15 cellular contexts compared by ENCODE assay signal in the genomic region with DNA sequence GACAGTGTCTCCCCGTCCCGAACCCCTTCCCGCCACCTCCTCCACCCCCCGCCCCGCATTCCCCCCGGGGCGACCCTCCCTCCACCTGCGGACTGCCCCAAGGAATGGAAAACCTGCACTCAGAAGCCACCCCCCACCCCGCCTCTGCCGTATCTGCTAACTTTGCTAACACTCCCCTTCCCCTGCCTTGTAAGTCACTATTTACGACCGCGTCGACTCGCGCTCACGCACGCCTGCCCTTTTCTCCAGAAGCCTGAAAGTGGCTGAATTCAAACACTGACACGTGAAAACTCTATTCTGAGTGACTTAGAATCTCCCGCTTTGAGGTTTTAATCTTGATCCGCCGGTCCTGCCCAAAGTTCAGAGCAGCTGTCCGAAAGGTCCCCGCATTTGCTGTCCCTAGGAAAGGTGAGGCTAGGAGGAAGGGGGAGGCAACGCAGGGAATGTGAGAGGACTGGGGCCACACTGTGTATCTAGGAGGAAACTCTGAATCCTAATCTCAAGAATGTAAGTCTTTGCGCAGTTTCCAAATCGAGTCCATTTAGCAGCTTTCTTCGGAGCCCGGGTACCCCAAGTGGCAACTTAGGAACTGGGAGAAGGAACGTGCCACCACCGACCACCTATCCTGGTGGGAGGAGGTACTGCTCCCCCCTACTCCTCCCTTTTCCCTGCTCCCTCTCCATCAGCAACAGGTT. TPM values are rescaled to one million over a fixed set of nuclear protein-coding genes. Genes with fewer than 3 reads are reported as not detected.
DNase-seq lines count a peak whose midpoint lies in the region; ATAC-seq, FAIRE-seq and TF ChIP-seq lines count a peak whose summit lies in the region.
"Had no signal": no experiment of that assay in that cellular context is flagged by ENCODE, and none has a peak within 500 bp of the region (broad histone marks: within the 10 kb centered on the region; RNA-seq: fewer than 3 reads in every experiment).

No MANE protein-coding gene starts in this region.

- H3K4ac ChIP-seq in neuronal stem cell (ENCODE audit: low read length) = no peak overlapping the region

- H2AK5ac ChIP-seq in neuronal stem cell (ENCODE audit: low read depth, low read length) = no peak overlapping the region

- DNase-seq in GM23338 (ENCODE audit: low spot score) (peak; percentile 74), esophagus muscularis mucosa (ENCODE audit: extremely low spot score) (no peak), neuronal stem cell (ENCODE audit: low spot score) (peak; percentile 23), D721Med (ENCODE audit: insufficient read length, low spot score) (no peak), MG63 (no peak)
- DNase-seq in stimulated activated CD4-positive, alpha-beta T cell treated with anti-CD3 and anti-CD28 coated beads, Interleukin-4, amount 100 ng/mL, for 4 hours = no peak
- DNase-seq: activated naive CD4-positive, alpha-beta T cell; dermis blood vessel endothelial cell; NCI-H2171 treated with DMSO at 0.1 percent for 48 hours had no signal

- H3K36me3 Mint-ChIP-seq in GM23338 (ENCODE audit: low read depth) = no peaks in the 10 kb centered on the region

- 0 out of 2 replicates have a peak, but pooled peaks cover 10% of the 10 kb centered on the region for H3F3A ChIP-seq in GM23338 (replicated peaks; ENCODE audit: low read depth)

- TF ChIP-seq POLR2A in esophagus muscularis mucosa (IDR thresholded peaks at IDR 0.05; ENCODE audit: low read depth) = no peak

- peaks cover 71% of the 10 kb centered on the region for H3K27me3 Mint-ChIP-seq in GM23338 (ENCODE audit: insufficient read depth, low read depth, poor library complexity)

- H4K91ac ChIP-seq in neuronal stem cell (ENCODE audit: low read depth, low read length, poor library complexity) = no peak overlapping the region

- no peak overlapping the region for H4K8ac ChIP-seq in neuronal stem cell (ENCODE audit: low read depth, low read length)

- no peak overlapping the region for H3K14ac ChIP-seq in neuronal stem cell (ENCODE audit: low read length)

- H3K4me1 Mint-ChIP-seq in GM23338 = peaks cover 34% of the 10 kb centered on the region

- no peak overlapping the region for H3K9ac ChIP-seq in neuronal stem cell (ENCODE audit: low read depth, low read length, poor library complexity)

- H3K27ac Mint-ChIP-seq in GM23338 = no peak overlapping the region

- H2AFZ ChIP-seq in GM23338 = peak overlapping the region; percentile 96
- H2AFZ ChIP-seq in neuronal stem cell (ENCODE audit: low read length) = peak overlapping the region; percentile 81

- H3K27ac ChIP-seq in GM23338 (ENCODE audit: low read depth) (no peak overlapping the region), esophagus muscularis mucosa (replicated peaks in 1 of 4) (no peak overlapping the region), neuronal stem cell (replicated peaks; ENCODE audit: low read length) (no peak overlapping the region)
- H3K27ac ChIP-seq: RWPE1 had no signal

- FAIRE-seq in D721Med (lab: Jason Lieb, UNC) = no peak
- FAIRE-seq: GM19239 had no signal

- H3K4me1 ChIP-seq in GM23338 (ENCODE audit: insufficient read depth) (peaks cover 47% of the 10 kb centered on the region), esophagus muscularis mucosa (peaks cover 20 to 37% (median 30%) of the 10 kb centered on the region in 4 donors), neuronal stem cell (ENCODE audit: control insufficient read depth in 2 of 2, insufficient read depth in 1 of 2, low read depth in 1 of 2, low read length in 2 of 2) (peaks cover 14 to 18% of the 10 kb centered on the region in 2 donors)

- H2BK5ac ChIP-seq in neuronal stem cell (ENCODE audit: low read length) = no peak overlapping the region

- H4K20me1 ChIP-seq in GM23338 (replicated peaks; ENCODE audit: insufficient read depth) = peaks cover 12% of the 10 kb centered on the region; the same call in 1 of the 2 replicates

- no peak overlapping the region for H2BK12ac ChIP-seq in neuronal stem cell (ENCODE audit: low read length)

- H3K18ac ChIP-seq in neuronal stem cell (ENCODE audit: low read length) = peak overlapping the region; percentile 85

- 8% methylated on average over 23 of the region's 31 CpGs for WGBS in esophagus muscularis mucosa
- WGBS in neuronal stem cell (ENCODE audit: extremely low coverage in 2 of 2, insufficient read length in 2 of 2, insufficient replicate concordance in 1 of 2), 2 donors = no CpG with 5 or more reads among the region's 31 CpGs

- H3K36me3 ChIP-seq in GM23338 (ENCODE audit: insufficient read depth) (no peaks in the 10 kb centered on the region), esophagus muscularis mucosa (no peaks in the 10 kb centered on the region), neuronal stem cell (replicated peaks in 1 of 2; ENCODE audit: control insufficient read depth in 2 of 2, insufficient read depth in 2 of 2, low read length in 2 of 2) (no peaks in the 10 kb centered on the region), MG63 (no peaks in the 10 kb centered on the region)

- no peaks in the 10 kb centered on the region for H3K9me3 ChIP-seq in esophagus muscularis mucosa
- H3K9me3 ChIP-seq in neuronal stem cell (replicated peaks in 1 of 2; ENCODE audit: control insufficient read depth in 2 of 2, insufficient read depth in 1 of 2, low read depth in 1 of 2, low read length in 2 of 2) = no peaks in the 10 kb centered on the region
- H3K9me3 ChIP-seq in MG63 = no peaks in the 10 kb centered on the region

- H3K4me3 ChIP-seq in GM23338 (peak overlapping the region; percentile 71), esophagus muscularis mucosa (peak overlapping the region in 3 of 4 donors; percentile 10 to 29 (median 12)), neuronal stem cell (ENCODE audit: low read length in 2 of 2) (peak overlapping the region; percentile 76 to 92), MG63 (no peak overlapping the region)

- ATAC-seq in GM23338 (peak; percentile 41), SK-N-SH treated with all-trans-retinoic acid at 6 μM for 48 hours (peak; percentile 18), HG02840 (IDR thresholded peaks at IDR 0.05; ENCODE audit: low FRiP score, unreplicated experiment) (no peak)

- H2BK120ac ChIP-seq in neuronal stem cell (ENCODE audit: low read depth, low read length) = no peak overlapping the region

- no peak overlapping the region for H3K23ac ChIP-seq in neuronal stem cell (ENCODE audit: low read depth, low read length, poor library complexity)

- H3K4me2 ChIP-seq in GM23338 = peak overlapping the region; percentile 96
- peak overlapping the region; percentile 95 for H3K4me2 ChIP-seq in neuronal stem cell (ENCODE audit: insufficient read depth, low read length, poor library complexity, severe bottlenecking)

- H3K79me1 ChIP-seq in neuronal stem cell (ENCODE audit: low read depth, low read length) = no peaks in the 10 kb centered on the region

- peak overlapping the region; percentile 37 for H2BK15ac ChIP-seq in neuronal stem cell (ENCODE audit: low read length)

- peak overlapping the region; percentile 87 for H3K4me3 Mint-ChIP-seq in GM23338

- H3K27me3 ChIP-seq in GM23338 (ENCODE audit: insufficient read depth) = peaks cover 87% of the 10 kb centered on the region
- peaks cover 0 to 94% (median 67%) of the 10 kb centered on the region in 4 donors for H3K27me3 ChIP-seq in esophagus muscularis mucosa
- peaks cover 0 to 47% (median 5%) of the 10 kb centered on the region in 3 experiments for H3K27me3 ChIP-seq in neuronal stem cell (ENCODE audit: control insufficient read depth in 3 of 3, insufficient read depth in 3 of 3, low read depth in 1 of 3, low read length in 3 of 3)
- peaks cover 47% of the 10 kb centered on the region for H3K27me3 ChIP-seq in MG63

- intact Hi-C loops in esophagus muscularis mucosa (cut with DNase I) = no loop called here

- H3K9me3 Mint-ChIP-seq in GM23338 = no peaks in the 10 kb centered on the region; the same call in 2 of the 3 replicates

- no peak for TF ChIP-seq EP300 in esophagus muscularis mucosa (IDR thresholded peaks at IDR 0.05)

- TF ChIP-seq CTCF in GM23338 (conservative IDR thresholded peaks at IDR 0.05; ENCODE audit: low read depth in 2 of 2) = no peak
- TF ChIP-seq CTCF in esophagus muscularis mucosa (IDR thresholded peaks at IDR 0.05) = no peak
- TF ChIP-seq CTCF in D721Med (IDR thresholded peaks at IDR 0.05; ENCODE audit: insufficient read depth, missing control alignments) = no peak

- no peaks in the 10 kb centered on the region for H3K79me2 ChIP-seq in GM23338 (replicated peaks; ENCODE audit: insufficient read depth)

- H3K9me2 ChIP-seq in GM23338 (ENCODE audit: insufficient read depth) = no peaks in the 10 kb centered on the region

TF ChIP-seq in GM23338, 12 proteins besides CTCF, POLR2A, EP300 and RAD21:
- TF ChIP-seq, protein P1, sequence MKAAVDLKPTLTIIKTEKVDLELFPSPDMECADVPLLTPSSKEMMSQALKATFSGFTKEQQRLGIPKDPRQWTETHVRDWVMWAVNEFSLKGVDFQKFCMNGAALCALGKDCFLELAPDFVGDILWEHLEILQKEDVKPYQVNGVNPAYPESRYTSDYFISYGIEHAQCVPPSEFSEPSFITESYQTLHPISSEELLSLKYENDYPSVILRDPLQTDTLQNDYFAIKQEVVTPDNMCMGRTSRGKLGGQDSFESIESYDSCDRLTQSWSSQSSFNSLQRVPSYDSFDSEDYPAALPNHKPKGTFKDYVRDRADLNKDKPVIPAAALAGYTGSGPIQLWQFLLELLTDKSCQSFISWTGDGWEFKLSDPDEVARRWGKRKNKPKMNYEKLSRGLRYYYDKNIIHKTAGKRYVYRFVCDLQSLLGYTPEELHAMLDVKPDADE (IDR thresholded peaks at IDR 0.05) = no peak
- TF ChIP-seq EZH2 (IDR thresholded peaks at IDR 0.05; ENCODE audit: low read depth, unreplicated experiment) = peak; percentile 89

TF ChIP-seq in SK-N-SH treated with all-trans-retinoic acid at 6 μM for 48 hours, 23 proteins besides CTCF, POLR2A, EP300 and RAD21:
- TF ChIP-seq BACH2 (CRISPR knock-in tag; IDR thresholded peaks at IDR 0.05; ENCODE audit: borderline replicate concordance) = no peak
- no peak for TF ChIP-seq TCF4 (CRISPR knock-in tag; IDR thresholded peaks at IDR 0.05; ENCODE audit: borderline replicate concordance)
TF ChIP-seq in SK-N-SH treated with all-trans-retinoic acid at 6 μM for 48 hours: peak in this region for 0.

RNA-seq across cellular contexts. Expression of a gene that starts 9.3 kb away (rescaled TPM):
- 0.70 and 0.76 TPM in 2 replicates for total RNA-seq in GM23338 (2014; rRNA removed; shearing (Covaris generic))
- polyA plus RNA-seq in GM23338 (2016; fragmentation: Nextera tagmentation; extraction: Ambion mirVana) = 0.26 and 0.31 TPM in 2 replicates
- total RNA-seq in esophagus muscularis mucosa = not detected
- polyA plus RNA-seq in neuronal stem cell (2013, experiment 1 of 2) = 11.3 TPM
- polyA plus RNA-seq in neuronal stem cell (2013, experiment 2 of 2) = 12.1 TPM
- total RNA-seq in MG63 (2014; rRNA removed; shearing (Covaris generic); ENCODE audit: low replicate concordance) = 0.30 TPM in 1 of 2 replicates, not detected in the other
- total RNA-seq: dermis blood vessel endothelial cell, glomerular endothelial cell, mucosa of gallbladder had no signal

Comparison
In these comparisons a context has a peak if more than half of its experiments do, and no peak if none do; other contexts are left out.
1. DNase-seq: peak in GM23338 (single experiment) and neuronal stem cell (single experiment); none in esophagus muscularis mucosa (single experiment), D721Med (single experiment), stimulated activated CD4-positive, alpha-beta T cell treated with anti-CD3 and anti-CD28 coated beads, Interleukin-4, amount 100 ng/mL, for 4 hours (0 of 2) and MG63 (single experiment).